9 cellular contexts compared by ENCODE assay signal in the genomic region with DNA sequence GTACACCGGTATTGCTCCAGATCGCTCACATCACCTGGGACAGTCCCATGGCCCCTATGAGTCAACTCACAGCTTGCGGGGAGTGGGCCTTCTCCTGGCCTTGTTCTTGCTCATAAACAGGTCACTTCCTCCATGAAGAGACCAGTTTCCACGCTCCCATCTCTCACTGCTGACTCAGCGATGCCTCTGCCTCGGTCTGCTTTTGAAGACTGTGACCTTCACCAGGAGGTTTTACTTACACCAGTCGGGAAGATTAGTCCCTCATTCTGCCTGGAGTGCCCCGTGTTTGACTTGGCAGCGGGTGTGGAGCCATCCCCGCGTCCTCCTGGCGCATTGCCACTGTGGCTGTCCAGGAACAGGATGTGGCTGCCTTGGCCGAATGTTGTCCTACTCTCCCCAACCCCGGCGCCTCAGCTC.
DNase-seq lines count a peak whose midpoint lies in the region; ATAC-seq and TF ChIP-seq lines count a peak whose summit lies in the region.
"Had no signal": no experiment of that assay in that cellular context is flagged by ENCODE, and none has a peak within 500 bp of the region (broad histone marks: within the 10 kb centered on the region; RNA-seq: fewer than 3 reads in every experiment).

No MANE protein-coding gene starts in this region.

- no peaks in the 10 kb centered on the region for H4K20me1 ChIP-seq in SK-N-SH (ENCODE audit: insufficient read depth)

- H3K4me1 ChIP-seq in SK-N-SH (ENCODE audit: control insufficient read depth in 1 of 2, insufficient read depth in 2 of 2, low read depth in 1 of 2, low read length in 1 of 2): peaks cover 0 to 2% of the 10 kb centered on the region in 2 experiments; a peak in 1 of 4 replicates
- H3K4me1 ChIP-seq in heart left ventricle: peaks cover 0 to 6% (median 0%) of the 10 kb centered on the region in 12 donors

- H3K4me1 Mint-ChIP-seq in activated CD8-positive, alpha-beta memory T cell treated with anti-CD3 and anti-CD28 coated beads, Interleukin-2, amount 10 ng/mL, durations not matched to agents 7 days and 5 days: peaks cover 5% of the 10 kb centered on the region
- H3K4me1 Mint-ChIP-seq in type B pancreatic cell (ENCODE audit: unreplicated experiment): peaks cover 5% of the 10 kb centered on the region

- H2AFZ ChIP-seq in SK-N-SH (ENCODE audit: low read depth): no peak overlapping the region

- TF ChIP-seq POLR2A in heart left ventricle (IDR thresholded peaks at IDR 0.05): no peak

- H3K27me3 ChIP-seq in SK-N-SH (ENCODE audit: insufficient read depth) (no peaks in the 10 kb centered on the region), heart left ventricle (no peaks in the 10 kb centered on the region)
- H3K27me3 ChIP-seq: neutrophil had no signal

- intact Hi-C loops in heart left ventricle (cut with DNase I) (no loop called here), sciatic nerve (cut with DNase I) (loop anchor here (10.0 kb wide), 1 partner anchor 1331 kb away; no protein-coding TSS in a partner anchor)

- H3K27ac ChIP-seq in SK-N-SH (ENCODE audit: low read depth in 2 of 2, low read length in 1 of 2) (no peak overlapping the region), heart left ventricle (no peak overlapping the region)
- H3K27ac ChIP-seq: neutrophil had no signal

- H3K27me3 Mint-ChIP-seq in activated CD8-positive, alpha-beta memory T cell treated with anti-CD3 and anti-CD28 coated beads, Interleukin-2, amount 10 ng/mL, durations not matched to agents 7 days and 5 days: no peaks in the 10 kb centered on the region
- H3K27me3 Mint-ChIP-seq in type B pancreatic cell: no peaks in the 10 kb centered on the region

- H3K4me3 Mint-ChIP-seq in activated CD8-positive, alpha-beta memory T cell treated with anti-CD3 and anti-CD28 coated beads, Interleukin-2, amount 10 ng/mL, durations not matched to agents 7 days and 5 days: no peak overlapping the region
- H3K4me3 Mint-ChIP-seq in type B pancreatic cell: no peak overlapping the region

- no peak overlapping the region for H3K27ac Mint-ChIP-seq in activated CD8-positive, alpha-beta memory T cell treated with anti-CD3 and anti-CD28 coated beads, Interleukin-2, amount 10 ng/mL, durations not matched to agents 7 days and 5 days
- no peak overlapping the region for H3K27ac Mint-ChIP-seq in type B pancreatic cell

- ATAC-seq in activated CD8-positive, alpha-beta memory T cell treated with anti-CD3 and anti-CD28 coated beads, Interleukin-2, amount 10 ng/mL, durations not matched to agents 7 days and 5 days: peak; percentile 27
- peak in 3 of 4 donors; percentile 34 to 56 (median 38) for ATAC-seq in heart left ventricle
- ATAC-seq in sciatic nerve: no peak
- no peak for ATAC-seq in GM21360 (IDR thresholded peaks at IDR 0.05; ENCODE audit: unreplicated experiment)

- H3K79me2 ChIP-seq in SK-N-SH (ENCODE audit: insufficient read depth): no peaks in the 10 kb centered on the region

- no peak for DNase-seq in activated CD8-positive, alpha-beta memory T cell treated with anti-CD3 and anti-CD28 coated beads, Interleukin-2, amount 10 ng/mL, durations not matched to agents 7 days and 5 days
- no peak for DNase-seq in activated CD8-positive, alpha-beta memory T cell treated with anti-CD3 and anti-CD28 coated beads, Interleukin-2, amount 50 U/mL, for 4 hours
- DNase-seq in SK-N-SH (no peak), heart left ventricle (peak in 2 of 5 donors; percentile 16 to 45), stromal cell of bone marrow (ENCODE audit: low read depth) (peak; percentile 50), sciatic nerve (ENCODE audit: low spot score) (no peak), type B pancreatic cell (ENCODE audit: extremely low spot score, unreplicated experiment) (no peak)

- CTCF ChIA-PET in activated CD8-positive, alpha-beta memory T cell treated with anti-CD3 and anti-CD28 coated beads, Interleukin-2, amount 10 ng/mL, durations not matched to agents 7 days and 5 days (lab: Charles Lee): no interaction called here
- CTCF ChIA-PET in SK-N-SH (lab: Yijun Ruan, JAX): interaction anchor here (1.2 to 2.1 kb wide), 2 partner anchors 10 to 193 kb away, joined by 3 to 10 read pairs; no protein-coding TSS in a partner anchor

- H3K9me3 Mint-ChIP-seq in activated CD8-positive, alpha-beta memory T cell treated with anti-CD3 and anti-CD28 coated beads, Interleukin-2, amount 10 ng/mL, durations not matched to agents 7 days and 5 days (ENCODE audit: low read depth): no peaks in the 10 kb centered on the region
- no peaks in the 10 kb centered on the region for H3K9me3 Mint-ChIP-seq in type B pancreatic cell

- H3K4me2 ChIP-seq in SK-N-SH: no peak overlapping the region

- H3K9ac ChIP-seq in SK-N-SH: no peak overlapping the region

- H3F3A ChIP-seq in SK-N-SH (replicated peaks; ENCODE audit: insufficient read depth): no peaks in the 10 kb centered on the region

- POLR2A ChIA-PET in SK-N-SH (lab: Yijun Ruan, JAX): no interaction called here

- H3K9me3 ChIP-seq in SK-N-SH: no peaks in the 10 kb centered on the region
- no peaks in the 10 kb centered on the region for H3K9me3 ChIP-seq in heart left ventricle
- H3K9me3 ChIP-seq: neutrophil had no signal

- no peak for TF ChIP-seq RAD21 in SK-N-SH (IDR thresholded peaks at IDR 0.05; ENCODE audit: low read length)

- 73% methylated on average over 15 of the region's 15 CpGs for WGBS in SK-N-SH (ENCODE audit: low lambda C conversion rate)
- WGBS in heart left ventricle, 4 donors: 70 to 74% (median 72%) methylated on average over 15 of the region's 15 CpGs

- no peak for TF ChIP-seq EP300 in SK-N-SH (IDR thresholded peaks at IDR 0.05; ENCODE audit: borderline replicate concordance in 1 of 2, low read depth in 1 of 2, low read length in 1 of 2)

- no peak for TF ChIP-seq CTCF in SK-N-SH (IDR thresholded peaks at IDR 0.05)
- no peak for TF ChIP-seq CTCF in heart left ventricle (IDR thresholded peaks at IDR 0.05)
- TF ChIP-seq CTCF in type B pancreatic cell (conservative IDR thresholded peaks at IDR 0.05): no peak

- H3K36me3 ChIP-seq in SK-N-SH (replicated peaks in 1 of 2; ENCODE audit: control insufficient read depth in 1 of 2, insufficient read depth in 2 of 2, low read length in 1 of 2) (peaks cover 0 to 4% of the 10 kb centered on the region in 2 experiments), heart left ventricle (peaks cover 0 to 42% (median 19%) of the 10 kb centered on the region in 9 donors)

- H3K36me3 Mint-ChIP-seq in activated CD8-positive, alpha-beta memory T cell treated with anti-CD3 and anti-CD28 coated beads, Interleukin-2, amount 10 ng/mL, durations not matched to agents 7 days and 5 days: peaks cover 27% of the 10 kb centered on the region
- peaks cover 14% of the 10 kb centered on the region for H3K36me3 Mint-ChIP-seq in type B pancreatic cell

- no peaks in the 10 kb centered on the region for H3K9me2 ChIP-seq in SK-N-SH

- H3K4me3 ChIP-seq in SK-N-SH (ENCODE audit: low read depth in 2 of 2, low read length in 1 of 2) (no peak overlapping the region; a peak in 1 of 4 replicates), heart left ventricle (no peak overlapping the region)

TF ChIP-seq in SK-N-SH, 30 proteins besides CTCF, POLR2A, EP300 and RAD21:
- TF ChIP-seq YY1 (IDR thresholded peaks at IDR 0.05; ENCODE audit: low read depth): no peak
- TF ChIP-seq NFIC (IDR thresholded peaks at IDR 0.05; ENCODE audit: borderline replicate concordance): peak; percentile 59

Comparison
In these comparisons a context has a peak if more than half of its experiments do, and no peak if none do; other contexts are left out.
1. ATAC-seq: peak in activated CD8-positive, alpha-beta memory T cell treated with anti-CD3 and anti-CD28 coated beads, Interleukin-2, amount 10 ng/mL, durations not matched to agents 7 days and 5 days (single experiment) and heart left ventricle (3 of 4); none in sciatic nerve (single experiment) and GM21360 (single experiment).